In the genomic region with DNA sequence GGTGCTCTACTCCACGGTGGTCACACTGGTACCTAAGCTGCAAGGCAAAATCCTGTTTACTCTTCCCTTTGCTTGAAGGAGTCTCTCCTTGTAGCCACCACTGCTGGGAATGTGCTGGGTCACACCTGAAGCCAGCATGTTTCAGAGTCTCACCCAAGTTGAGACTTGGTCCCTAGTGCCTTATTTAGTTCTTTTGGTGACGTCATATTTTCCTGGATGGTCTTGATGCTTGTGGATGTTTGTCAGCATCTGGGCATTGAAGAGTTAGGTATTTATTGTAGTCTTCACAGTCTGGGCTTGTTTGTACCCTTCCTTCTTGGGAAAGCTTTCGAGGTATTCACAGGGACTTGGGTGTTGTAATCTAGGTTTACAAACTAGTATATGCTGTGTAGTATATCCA, we compare ENCODE assay signal across 28 cellular contexts. TPM values are rescaled to one million over a fixed set of nuclear protein-coding genes. Genes with fewer than 3 reads are reported as not detected.
"Had no signal": no experiment of that assay in that cellular context is flagged by ENCODE, and none has a peak within 500 bp of the region (broad histone marks: within the 10 kb centered on the region; RNA-seq: fewer than 3 reads in every experiment).

No MANE protein-coding gene starts in this region.

- ATAC-seq: effector memory CD8-positive, alpha-beta T cell; esophagus mucosa; gastrocnemius medialis; heart right ventricle; left cardiac atrium; left lung; left ventricle myocardium superior; lower lobe of right lung; mucosa of descending colon had no signal

- H3K27me3 ChIP-seq: colonic mucosa, gastrocnemius medialis had no signal

- H3K36me3 Mint-ChIP-seq: mesothelial cell of epicardium had no signal

- H3K4me3 Mint-ChIP-seq: dendritic cell treated with granulocyte-macrophage colony-stimulating factor and Interleukin-4, amounts not matched to agents 40 ng/mL and 50 ng/mL, for 4 days; effector memory CD8-positive, alpha-beta T cell; endodermal cell; mesothelial cell of epicardium had no signal

- H3K4me1 ChIP-seq: colonic mucosa had no signal

- FAIRE-seq: endometrium, islet of Langerhans, keratinocyte had no signal

- H3K27ac ChIP-seq: colonic mucosa, epithelial cell of prostate, esophagus squamous epithelium, gastrocnemius medialis, heart right ventricle, left lung, lower lobe of right lung had no signal

- DNase-seq: colonic mucosa; cortex of kidney; effector CD8-positive, alpha-beta T cell; effector memory CD8-positive, alpha-beta T cell; endodermal cell; erythroblast; esophagus squamous epithelium; foreskin fibroblast; foreskin melanocyte; gastrocnemius medialis; glutamatergic neuron; head of caudate nucleus; heart right ventricle; hippocampal formation; left cardiac atrium; left lung; left ventricle myocardium superior; lower lobe of right lung; mesenchymal stem cell; mucosa of descending colon had no signal

- H3K27ac Mint-ChIP-seq: dendritic cell treated with granulocyte-macrophage colony-stimulating factor and Interleukin-4, amounts not matched to agents 40 ng/mL and 50 ng/mL, for 4 days; effector memory CD8-positive, alpha-beta T cell; endodermal cell; mesothelial cell of epicardium had no signal

- H3K9me3 Mint-ChIP-seq: dendritic cell treated with granulocyte-macrophage colony-stimulating factor and Interleukin-4, amounts not matched to agents 40 ng/mL and 50 ng/mL, for 4 days; effector memory CD8-positive, alpha-beta T cell; endodermal cell had no signal

- H3K36me3 ChIP-seq: colonic mucosa, esophagus squamous epithelium, gastrocnemius medialis, heart right ventricle, left lung, lower lobe of right lung had no signal

- H3K4me3 ChIP-seq: colonic mucosa, esophagus squamous epithelium, gastrocnemius medialis, heart right ventricle, left lung, lower lobe of right lung, mucosa of descending colon had no signal

- H3K9me3 ChIP-seq: colonic mucosa, esophagus squamous epithelium, gastrocnemius medialis, heart right ventricle, left lung, lower lobe of right lung, mucosa of descending colon had no signal

RNA-seq across cellular contexts. Expression of a gene that starts 52.4 kb away (rescaled TPM):
- total RNA-seq: myocyte had no signal
